ENCODE assay signal across 8 cellular contexts in genomic region chr17:31581022-31581483, GRCh38.
DNase-seq lines count a peak whose midpoint lies in the region; ATAC-seq and TF ChIP-seq lines count a peak whose summit lies in the region.

No MANE protein-coding gene starts in this region.

- no TSS peak for BruUV-seq in Panc1 (replicated peaks; lab: Mats Ljungman, UMichigan)

- peak overlapping the region in 7 of 11 experiments; percentile 34 to 72 (median 58); a peak in 12 of 22 replicates for H3K9ac ChIP-seq in BLaER1 treated with 17β-estradiol and CSF1 and Interleukin-3, amounts not matched to agents 10 nM and 100 nM
- H3K9ac ChIP-seq in neuronal stem cell (ENCODE audit: low read depth, low read length, poor library complexity) = no peak overlapping the region

- no peak overlapping the region for H2AK5ac ChIP-seq in neuronal stem cell (ENCODE audit: low read depth, low read length)

- H3K23ac ChIP-seq in neuronal stem cell (ENCODE audit: low read depth, low read length, poor library complexity) = no peak overlapping the region

- H2BK15ac ChIP-seq in neuronal stem cell (ENCODE audit: low read length) = no peak overlapping the region

- H3K4me1 Mint-ChIP-seq in activated naive CD4-positive, alpha-beta T cell treated with anti-CD3 and anti-CD28 coated beads, Interleukin-2, amount 10 ng/mL, durations not matched to agents 7 days and 5 days = no peaks in the 10 kb centered on the region

- CTCF ChIA-PET in Panc1 (lab: Charles Lee) = interaction anchor here (0.5 to 1.3 kb wide), 2 partner anchors 108 to 261 kb away, joined by 5 to 6 read pairs; no protein-coding TSS in a partner anchor
- CTCF ChIA-PET in activated naive CD4-positive, alpha-beta T cell treated with anti-CD3 and anti-CD28 coated beads, Interleukin-2, amount 10 ng/mL, durations not matched to agents 7 days and 5 days (lab: Charles Lee) = no interaction called here

- no peak overlapping the region for H2BK120ac ChIP-seq in neuronal stem cell (ENCODE audit: low read depth, low read length)

- H2AFZ ChIP-seq in neuronal stem cell (ENCODE audit: low read length) = no peak overlapping the region

- H3K27me3 Mint-ChIP-seq in activated naive CD4-positive, alpha-beta T cell treated with anti-CD3 and anti-CD28 coated beads, Interleukin-2, amount 10 ng/mL, durations not matched to agents 7 days and 5 days = peaks cover 21% of the 10 kb centered on the region

- no peaks in the 10 kb centered on the region for H4K20me1 ChIP-seq in BLaER1 treated with 17β-estradiol and CSF1 and Interleukin-3, amounts not matched to agents 10 nM and 100 nM

- H3K14ac ChIP-seq in neuronal stem cell (ENCODE audit: low read length) = no peak overlapping the region

- H3K9me3 ChIP-seq in BLaER1 treated with 17β-estradiol and CSF1 and Interleukin-3, amounts not matched to agents 10 nM and 100 nM (replicated peaks in 1 of 11) = no peaks in the 10 kb centered on the region
- H3K9me3 ChIP-seq in Panc1 (ENCODE audit: control insufficient read depth, insufficient read depth, low read depth, low read length) (no peaks in the 10 kb centered on the region), esophagus (ENCODE audit: control insufficient read depth in 2 of 2, insufficient read depth in 1 of 2, low read depth in 1 of 2, low read length in 1 of 2) (no peaks in the 10 kb centered on the region), neuronal stem cell (replicated peaks in 1 of 2; ENCODE audit: control insufficient read depth in 2 of 2, insufficient read depth in 1 of 2, low read depth in 1 of 2, low read length in 2 of 2) (no peaks in the 10 kb centered on the region), HAP-1 (no peaks in the 10 kb centered on the region)

- DNase-seq in Panc1 (ENCODE audit: low read depth, low spot score) (no peak), neuronal stem cell (ENCODE audit: low spot score) (no peak), HAP-1 (ENCODE audit: low spot score in 2 of 2) (no peak)
- DNase-seq in activated CD4-positive, alpha-beta T cell treated with anti-CD3 and anti-CD28 coated beads, Interleukin-2, amount 50 U/mL, for 4 hours = no peak
- DNase-seq in activated naive CD4-positive, alpha-beta T cell treated with anti-CD3 and anti-CD28 coated beads, Interleukin-2, amount 10 ng/mL, durations not matched to agents 7 days and 5 days = no peak

- intact Hi-C loops in Panc1 (cut with micrococcal nuclease; ENCODE audit: unreplicated experiment) = no loop called here

- H3K27me3 ChIP-seq in BLaER1 treated with 17β-estradiol and CSF1 and Interleukin-3, amounts not matched to agents 10 nM and 100 nM = no peaks in the 10 kb centered on the region
- H3K27me3 ChIP-seq in Panc1 (ENCODE audit: control insufficient read depth, insufficient read depth, low read length) (no peaks in the 10 kb centered on the region), esophagus (ENCODE audit: control insufficient read depth in 1 of 2, insufficient read depth in 2 of 2, low read length in 2 of 2) (no peaks in the 10 kb centered on the region), neuronal stem cell (ENCODE audit: control insufficient read depth in 3 of 3, insufficient read depth in 3 of 3, low read depth in 1 of 3, low read length in 3 of 3) (peaks cover 0 to 5% (median 0%) of the 10 kb centered on the region in 3 experiments), HAP-1 (ENCODE audit: low read depth) (no peaks in the 10 kb centered on the region)

- no peak overlapping the region for H4K91ac ChIP-seq in neuronal stem cell (ENCODE audit: low read depth, low read length, poor library complexity)

- H3K4me3 Mint-ChIP-seq in activated naive CD4-positive, alpha-beta T cell treated with anti-CD3 and anti-CD28 coated beads, Interleukin-2, amount 10 ng/mL, durations not matched to agents 7 days and 5 days = no peak overlapping the region

- H2BK5ac ChIP-seq in neuronal stem cell (ENCODE audit: low read length) = no peak overlapping the region

- in situ Hi-C loops in Panc1 (cut with HindIII; ENCODE audit: low pct_unique_long_range_greater_than_20kb, low sequenced_read_pairs) (no loop called here), HAP-1 (cut with MboI; ENCODE audit: low sequenced_read_pairs) (no loop called here)

- no peak overlapping the region for H3K4me3 ChIP-seq in BLaER1 treated with 17β-estradiol and CSF1 and Interleukin-3, amounts not matched to agents 10 nM and 100 nM
- H3K4me3 ChIP-seq in Panc1 (ENCODE audit: low read depth in 2 of 2, low read length in 2 of 2) (peak overlapping the region in 1 of 2 experiments; percentile 6; a peak in 1 of 4 replicates), esophagus (ENCODE audit: low read depth in 1 of 2, low read length in 2 of 2) (no peak overlapping the region), neuronal stem cell (ENCODE audit: low read length in 2 of 2) (no peak overlapping the region), HAP-1 (no peak overlapping the region)

- peak overlapping the region; percentile 31 for H3K18ac ChIP-seq in neuronal stem cell (ENCODE audit: low read length)

- peak; percentile 83 for ATAC-seq in Panc1
- ATAC-seq in HG02798 (IDR thresholded peaks at IDR 0.05; ENCODE audit: poor library complexity, unreplicated experiment) = no peak

- H3K79me1 ChIP-seq in neuronal stem cell (ENCODE audit: low read depth, low read length) = peaks cover 2% of the 10 kb centered on the region

- no peaks in the 10 kb centered on the region for H3K36me3 Mint-ChIP-seq in activated naive CD4-positive, alpha-beta T cell treated with anti-CD3 and anti-CD28 coated beads, Interleukin-2, amount 10 ng/mL, durations not matched to agents 7 days and 5 days

- WGBS in esophagus, 2 donors = 41 to 46% methylated on average over 12 to 13 of the region's 13 CpGs
- no CpG with 5 or more reads among the region's 13 CpGs for WGBS in neuronal stem cell (ENCODE audit: extremely low coverage in 2 of 2, insufficient read length in 2 of 2, insufficient replicate concordance in 1 of 2), 2 donors

- peaks cover 0 to 8% (median 0%) of the 10 kb centered on the region in 11 experiments; a peak in 2 of 22 replicates for H3K36me3 ChIP-seq in BLaER1 treated with 17β-estradiol and CSF1 and Interleukin-3, amounts not matched to agents 10 nM and 100 nM
- H3K36me3 ChIP-seq in Panc1 (ENCODE audit: control insufficient read depth, insufficient read depth, low read length) = no peaks in the 10 kb centered on the region
- peaks cover 0 to 7% of the 10 kb centered on the region in 2 donors for H3K36me3 ChIP-seq in esophagus (ENCODE audit: control insufficient read depth in 2 of 2, insufficient read depth in 2 of 2, low read length in 1 of 2)
- no peaks in the 10 kb centered on the region for H3K36me3 ChIP-seq in neuronal stem cell (replicated peaks in 1 of 2; ENCODE audit: control insufficient read depth in 2 of 2, insufficient read depth in 2 of 2, low read length in 2 of 2)
- H3K36me3 ChIP-seq in HAP-1 (replicated peaks) = no peaks in the 10 kb centered on the region

- POLR2A ChIA-PET in Panc1 (lab: Charles Lee) = interaction anchor here (0.5 to 1.0 kb wide), 3 partner anchors 16 to 28 kb away, joined by 3 to 7 read pairs (median 7); no protein-coding TSS in a partner anchor

- no peak overlapping the region for H3K27ac Mint-ChIP-seq in activated naive CD4-positive, alpha-beta T cell treated with anti-CD3 and anti-CD28 coated beads, Interleukin-2, amount 10 ng/mL, durations not matched to agents 7 days and 5 days

- TF ChIP-seq CTCF in Panc1 (IDR thresholded peaks at IDR 0.05) = no peak

- no peak overlapping the region for H4K8ac ChIP-seq in neuronal stem cell (ENCODE audit: low read depth, low read length)

- H3K4me1 ChIP-seq in BLaER1 treated with 17β-estradiol and CSF1 and Interleukin-3, amounts not matched to agents 10 nM and 100 nM = peaks cover 24 to 90% (median 44%) of the 10 kb centered on the region in 10 experiments
- H3K4me1 ChIP-seq in Panc1 (ENCODE audit: control insufficient read depth, insufficient read depth, low read length) (peaks cover 47% of the 10 kb centered on the region), esophagus (ENCODE audit: control insufficient read depth in 2 of 2, insufficient read depth in 2 of 2, low read length in 1 of 2) (peaks cover 5 to 13% of the 10 kb centered on the region in 2 donors), neuronal stem cell (ENCODE audit: control insufficient read depth in 2 of 2, insufficient read depth in 1 of 2, low read depth in 1 of 2, low read length in 2 of 2) (no peaks in the 10 kb centered on the region), HAP-1 (peaks cover 13% of the 10 kb centered on the region)

- H3K9me3 Mint-ChIP-seq in activated naive CD4-positive, alpha-beta T cell treated with anti-CD3 and anti-CD28 coated beads, Interleukin-2, amount 10 ng/mL, durations not matched to agents 7 days and 5 days = no peaks in the 10 kb centered on the region

- peak overlapping the region; percentile 23 to 89 (median 64); a peak in 20 of 22 replicates for H3K27ac ChIP-seq in BLaER1 treated with 17β-estradiol and CSF1 and Interleukin-3, amounts not matched to agents 10 nM and 100 nM
- H3K27ac ChIP-seq in Panc1 (ENCODE audit: low read length) = peak overlapping the region; percentile 84
- peak overlapping the region; percentile 62 to 69 for H3K27ac ChIP-seq in esophagus (ENCODE audit: low read depth in 2 of 2, low read length in 1 of 2)
- no peak overlapping the region for H3K27ac ChIP-seq in neuronal stem cell (replicated peaks; ENCODE audit: low read length)

- no peak overlapping the region for H2BK12ac ChIP-seq in neuronal stem cell (ENCODE audit: low read length)

- no peak overlapping the region for H3K4ac ChIP-seq in neuronal stem cell (ENCODE audit: low read length)

- H3K4me2 ChIP-seq in BLaER1 treated with 17β-estradiol and CSF1 and Interleukin-3, amounts not matched to agents 10 nM and 100 nM = peak overlapping the region; percentile 58 to 91 (median 78)
- H3K4me2 ChIP-seq in neuronal stem cell (ENCODE audit: insufficient read depth, low read length, poor library complexity, severe bottlenecking) = no peak overlapping the region
